2 cellular contexts compared by ENCODE assay signal in genomic region chr18:62330665-62331064, GRCh38. TPM values are rescaled to one million over a fixed set of nuclear protein-coding genes. Genes with fewer than 3 reads are reported as not detected.
"Had no signal": no experiment of that assay in that cellular context is flagged by ENCODE, and none has a peak within 500 bp of the region (broad histone marks: within the 10 kb centered on the region; RNA-seq: fewer than 3 reads in every experiment).

No MANE protein-coding gene starts in this region.

RNA-seq across cellular contexts. Expression of gene TNFRSF11A, which starts 5.6 kb away (rescaled TPM):
- total RNA-seq: SJSA1 had no signal
- polyA plus RNA-seq: neural cell had no signal
